In genomic region chr3:9727041-9727595, GRCh38 we compare ENCODE assay signal across 8 cellular contexts. TPM values are rescaled to one million over a fixed set of nuclear protein-coding genes. Genes with fewer than 3 reads are reported as not detected.
DNase-seq lines count a peak whose midpoint lies in the region; ATAC-seq and TF ChIP-seq lines count a peak whose summit lies in the region.

No MANE protein-coding gene starts in this region.

- H3K4me1 Mint-ChIP-seq in activated CD4-positive, alpha-beta T cell treated with anti-CD3 and anti-CD28 coated beads for 36 hours = peaks cover 34% of the 10 kb centered on the region

- no peaks in the 10 kb centered on the region for H3K27me3 ChIP-seq in DOHH2 (ENCODE audit: control insufficient read depth, low read length)

- in situ Hi-C loops in KBM-7 (cut with MboI; ENCODE audit: low pct_unique_long_range_greater_than_20kb, low sequenced_read_pairs) = no loop called here

- peak overlapping the region; percentile 71 for H3K4me3 ChIP-seq in DOHH2 (ENCODE audit: low read length)
- H3K4me3 ChIP-seq in fibroblast of mammary gland (ENCODE audit: control insufficient read depth, low read depth, low read length) = no peak overlapping the region

- POLR2A ChIA-PET in activated CD4-positive, alpha-beta T cell treated with anti-CD3 and anti-CD28 coated beads for 36 hours (lab: Charles Lee) = interaction anchor here (0.8 kb wide), 1 partner anchor 330 kb away, joined by 3 read pairs; no protein-coding TSS in a partner anchor

- no peaks in the 10 kb centered on the region for H3K9me3 ChIP-seq in DOHH2 (ENCODE audit: control insufficient read depth, insufficient read depth, low read length)

- intact Hi-C loops in activated CD4-positive, alpha-beta T cell treated with anti-CD3 and anti-CD28 coated beads for 36 hours (cut with DNase I, micrococcal nuclease) = loop anchor here (1.0 to 5.0 kb wide), 5 partner anchors 78 to 374 kb away; partner anchors contain the start of genes FANCD2 (in 1 of the 2) and MTMR14 (in 1 of the 2)

- no peaks in the 10 kb centered on the region for H3K9me3 Mint-ChIP-seq in activated CD4-positive, alpha-beta T cell treated with anti-CD3 and anti-CD28 coated beads for 36 hours (ENCODE audit: low read depth)

- DNase-seq in KBM-7 (peak; percentile 67), fibroblast of mammary gland (ENCODE audit: low read depth) (no peak), pons (ENCODE audit: low spot score) (no peak)
- peak; percentile 82 for DNase-seq in activated CD4-positive, alpha-beta T cell treated with anti-CD3 and anti-CD28 coated beads for 36 hours
- peak; percentile 71 for DNase-seq in stimulated activated CD8-positive, alpha-beta memory T cell treated with anti-CD3 and anti-CD28 coated beads, Interleukin-4, amount 100 ng/mL, for 48 hours

- H3K27ac ChIP-seq in DOHH2 (ENCODE audit: low read depth, low read length) = no peak overlapping the region

- peaks cover 4% of the 10 kb centered on the region for H3K36me3 ChIP-seq in DOHH2 (ENCODE audit: control insufficient read depth, low read length)

- no peaks in the 10 kb centered on the region for H3K27me3 Mint-ChIP-seq in activated CD4-positive, alpha-beta T cell treated with anti-CD3 and anti-CD28 coated beads for 36 hours

- CTCF ChIA-PET in activated CD4-positive, alpha-beta T cell treated with anti-CD3 and anti-CD28 coated beads for 36 hours (lab: Charles Lee) = interaction anchor here (0.6 to 2.6 kb wide), 28 partner anchors 9 to 382 kb away, joined by 3 to 15 read pairs (median 3); partner anchors contain the start of genes ARPC4, OGG1 and TADA3

- peak overlapping the region; percentile 50 for H3K4me3 Mint-ChIP-seq in activated CD4-positive, alpha-beta T cell treated with anti-CD3 and anti-CD28 coated beads for 36 hours

- H3K36me3 Mint-ChIP-seq in activated CD4-positive, alpha-beta T cell treated with anti-CD3 and anti-CD28 coated beads for 36 hours (ENCODE audit: low read depth) = no peaks in the 10 kb centered on the region

- TF ChIP-seq CTCF in DOHH2 (IDR thresholded peaks at IDR 0.05; ENCODE audit: low read depth, low read length, poor library complexity, severe bottlenecking) (peak; percentile 100), fibroblast of mammary gland (conservative IDR thresholded peaks at IDR 0.05; ENCODE audit: control insufficient read depth, insufficient read depth, low read depth, low read length) (peak; percentile 28)

- no peaks in the 10 kb centered on the region for H4K20me1 ChIP-seq in DOHH2 (ENCODE audit: control insufficient read depth, insufficient read depth, low read depth, low read length)

- peak overlapping the region; percentile 71 for H3K27ac Mint-ChIP-seq in activated CD4-positive, alpha-beta T cell treated with anti-CD3 and anti-CD28 coated beads for 36 hours

- H3F3A ChIP-seq in DOHH2 (ENCODE audit: control insufficient read depth, insufficient read depth) = peaks cover 2% of the 10 kb centered on the region; the same call in 1 of the 2 replicates

- ATAC-seq in activated CD4-positive, alpha-beta T cell treated with anti-CD3 and anti-CD28 coated beads for 36 hours = peak; percentile 28
- ATAC-seq in HG02885 (IDR thresholded peaks at IDR 0.05; ENCODE audit: poor library complexity, unreplicated experiment) (no peak), HG03097 (IDR thresholded peaks at IDR 0.05; ENCODE audit: low FRiP score, unreplicated experiment) (no peak)

- H3K79me2 ChIP-seq in DOHH2 (ENCODE audit: control insufficient read depth, low read length) = peaks cover 6% of the 10 kb centered on the region

- H3K4me2 ChIP-seq in DOHH2 (ENCODE audit: low read length) = peak overlapping the region; percentile 82

- no peaks in the 10 kb centered on the region for H3K9me2 ChIP-seq in DOHH2 (replicated peaks; ENCODE audit: control insufficient read depth, low read length)

- peaks cover 27% of the 10 kb centered on the region for H3K4me1 ChIP-seq in DOHH2 (ENCODE audit: control insufficient read depth, low read length)

RNA-seq across cellular contexts. Expression of gene BRPF1, which starts 4.4 kb away (rescaled TPM):
- total RNA-seq in activated CD4-positive, alpha-beta T cell treated with anti-CD3 and anti-CD28 coated beads for 36 hours = 10 to 100 TPM; 23.3 to 25.9 TPM

RNA-seq across cellular contexts. Expression of gene OGG1, which starts 22.6 kb away (rescaled TPM):
- 10 to 100 TPM; 36.4 to 61.6 TPM for total RNA-seq in activated CD4-positive, alpha-beta T cell treated with anti-CD3 and anti-CD28 coated beads for 36 hours

RNA-seq across cellular contexts. Expression of gene CPNE9, which starts 23.5 kb away (rescaled TPM):
- under 1 TPM; 0.14 to 0.30 TPM for total RNA-seq in activated CD4-positive, alpha-beta T cell treated with anti-CD3 and anti-CD28 coated beads for 36 hours

RNA-seq across cellular contexts. Expression of gene CAMK1, which starts 42.6 kb away (rescaled TPM):
- 10 to 100 TPM; 48.4 to 53.1 TPM for total RNA-seq in activated CD4-positive, alpha-beta T cell treated with anti-CD3 and anti-CD28 coated beads for 36 hours

Comparison
In these comparisons a context has a peak if more than half of its experiments do, and no peak if none do; other contexts are left out.
1. DNase-seq: peak in KBM-7 (single experiment), activated CD4-positive, alpha-beta T cell treated with anti-CD3 and anti-CD28 coated beads for 36 hours (single experiment) and stimulated activated CD8-positive, alpha-beta memory T cell treated with anti-CD3 and anti-CD28 coated beads, Interleukin-4, amount 100 ng/mL, for 48 hours (single experiment); none in fibroblast of mammary gland (single experiment) and pons (single experiment).